ENCODE assay signal across 8 cellular contexts in genomic region chr13:97030705-97031452, GRCh38. TPM values are rescaled to one million over a fixed set of nuclear protein-coding genes. Genes with fewer than 3 reads are reported as not detected.
DNase-seq lines count a peak whose midpoint lies in the region; ATAC-seq, FAIRE-seq and TF ChIP-seq lines count a peak whose summit lies in the region.

No MANE protein-coding gene starts in this region.

- no peaks in the 10 kb centered on the region for H3K4me1 ChIP-seq in KMS-11 (ENCODE audit: low read depth, poor library complexity, severe bottlenecking)

- H2AFZ ChIP-seq in KMS-11 (ENCODE audit: low read depth) = no peak overlapping the region

- H3K4me1 Mint-ChIP-seq in T-helper 17 cell = peaks cover 6% of the 10 kb centered on the region

- peak; percentile 9 for FAIRE-seq in islet of Langerhans (lab: Jason Lieb, UNC)

- H3K27ac ChIP-seq in KMS-11 = no peak overlapping the region

- DNase-seq in GM03348 (ENCODE audit: low spot score) (peak; percentile 36), SW 1271 (lab: John Stamatoyannopoulos, UW) (peak; percentile 15 to 50), T-helper 17 cell (no peak), omental fat pad (ENCODE audit: low spot score) (no peak)

- peaks cover 26% of the 10 kb centered on the region for H3K27me3 Mint-ChIP-seq in T-helper 17 cell

- no peaks in the 10 kb centered on the region for H3K36me3 Mint-ChIP-seq in T-helper 17 cell (ENCODE audit: low read depth)

- H4K20me1 ChIP-seq in KMS-11 (ENCODE audit: insufficient read depth) = no peaks in the 10 kb centered on the region

- no peaks in the 10 kb centered on the region for H3K27me3 ChIP-seq in KMS-11 (ENCODE audit: insufficient read depth, low read depth)

- no peak overlapping the region for H3K9ac ChIP-seq in KMS-11

- no peaks in the 10 kb centered on the region for H3K9me3 ChIP-seq in T-helper 17 cell (ENCODE audit: control insufficient read depth, low read length, poor library complexity, severe bottlenecking)

- no peak overlapping the region for H3K4me2 ChIP-seq in KMS-11

- H3K27ac Mint-ChIP-seq in T-helper 17 cell = no peak overlapping the region

- no peaks in the 10 kb centered on the region for H3K79me2 ChIP-seq in KMS-11 (ENCODE audit: insufficient read depth, low read depth)

- H3K4me3 ChIP-seq in KMS-11 (IDR thresholded peaks at IDR 0.05; ENCODE audit: insufficient read depth, low read depth, low read length) = no peak overlapping the region

- TF ChIP-seq CTCF in KMS-11 (conservative IDR thresholded peaks at IDR 0.05; ENCODE audit: low read depth, low read length) (0 out of 2 replicates have a peak, but pooled peaks have one; percentile 16), omental fat pad (IDR thresholded peaks at IDR 0.05) (no peak)

- H3K36me3 ChIP-seq in KMS-11 (ENCODE audit: insufficient read depth) = no peaks in the 10 kb centered on the region

- ATAC-seq in HG03139 (IDR thresholded peaks at IDR 0.05; ENCODE audit: unreplicated experiment) (no peak), T-helper 17 cell (no peak), omental fat pad (ENCODE audit: low FRiP score) (no peak), HG03196 (IDR thresholded peaks at IDR 0.05; ENCODE audit: unreplicated experiment) (no peak)

- no peak overlapping the region for H3K4me3 Mint-ChIP-seq in T-helper 17 cell

RNA-seq across cellular contexts. Expression of gene OXGR1, which starts 36.6 kb away (rescaled TPM):
- not detected for total RNA-seq in T-helper 17 cell
- total RNA-seq in omental fat pad = 1 to 10 TPM in 2 of 4 donors, under 1 TPM in 2; 0.37 to 5.4 (median 1.1) TPM

Comparison
In these comparisons a context has a peak if more than half of its experiments do, and no peak if none do; other contexts are left out.
1. DNase-seq: peak in GM03348 (single experiment) and SW 1271 (2 of 2); none in T-helper 17 cell (0 of 3) and omental fat pad (single experiment).